In genomic region chr11:100980156-100980555, GRCh38 we compare ENCODE assay signal across 10 cellular contexts.
DNase-seq lines count a peak whose midpoint lies in the region; ATAC-seq and TF ChIP-seq lines count a peak whose summit lies in the region.
"Had no signal": no experiment of that assay in that cellular context is flagged by ENCODE, and none has a peak within 500 bp of the region (broad histone marks: within the 10 kb centered on the region; RNA-seq: fewer than 3 reads in every experiment).

No MANE protein-coding gene starts in this region.

- H3K27me3 Mint-ChIP-seq in nephron (ENCODE audit: low read depth): no peaks in the 10 kb centered on the region
- H3K27me3 Mint-ChIP-seq: activated naive CD4-positive, alpha-beta T cell treated with anti-CD3 and anti-CD28 coated beads, Interleukin-2, amount 50 U/mL, for 24 hours had no signal

- peak in 2 of 3 donors; percentile 26 to 47 for TF ChIP-seq CTCF in breast epithelium (IDR thresholded peaks at IDR 0.05)
- TF ChIP-seq CTCF in nephron (IDR thresholded peaks at IDR 0.05; ENCODE audit: unreplicated experiment in 3 of 3): peak; percentile 28 to 47 (median 36)
- no peak for TF ChIP-seq CTCF in omental fat pad (IDR thresholded peaks at IDR 0.05)

- DNase-seq in ELR (ENCODE audit: low read depth) (peak; percentile 10), MV-4-11 (lab: John Stamatoyannopoulos, UW) (peak; percentile 1), breast epithelium (ENCODE audit: low spot score in 2 of 2) (no peak), NCI-H2227 (lab: John Stamatoyannopoulos, UW; ENCODE audit: unreplicated experiment) (no peak), left colon (no peak), omental fat pad (ENCODE audit: low spot score) (no peak)
- DNase-seq: KG1 had no signal

- H3K36me3 ChIP-seq in breast epithelium: peaks cover 4% of the 10 kb centered on the region

- H3K9me3 Mint-ChIP-seq in nephron: no peaks in the 10 kb centered on the region

- ATAC-seq in activated CD4-positive, CD25-positive, alpha-beta regulatory T cell treated with anti-CD3 and anti-CD28 coated beads, Interleukin-2, amount 50 U/mL, for 24 hours: no peak
- ATAC-seq in left colon: no peak
- ATAC-seq in omental fat pad (ENCODE audit: low FRiP score): no peak

- peaks cover 60% of the 10 kb centered on the region for H3K36me3 Mint-ChIP-seq in nephron (ENCODE audit: low read depth)
- H3K36me3 Mint-ChIP-seq: activated naive CD4-positive, alpha-beta T cell treated with anti-CD3 and anti-CD28 coated beads, Interleukin-2, amount 50 U/mL, for 24 hours had no signal

- no peak for TF ChIP-seq POLR2A in breast epithelium (IDR thresholded peaks at IDR 0.05)

- H3K4me3 ChIP-seq in breast epithelium: no peak overlapping the region

- intact Hi-C loops in breast epithelium (cut with DNase I; ENCODE audit: low total_unique reads) (no loop called here), left colon (cut with DNase I, micrococcal nuclease) (no loop called here)

- H3K27me3 ChIP-seq in breast epithelium: no peaks in the 10 kb centered on the region

- H3K27ac Mint-ChIP-seq in nephron: no peak overlapping the region
- H3K27ac Mint-ChIP-seq: activated naive CD4-positive, alpha-beta T cell treated with anti-CD3 and anti-CD28 coated beads, Interleukin-2, amount 50 U/mL, for 24 hours had no signal

- no peaks in the 10 kb centered on the region for H3K9me3 ChIP-seq in breast epithelium

- no peaks in the 10 kb centered on the region for H3K4me1 ChIP-seq in breast epithelium

- H3K4me1 Mint-ChIP-seq in nephron: no peaks in the 10 kb centered on the region
- H3K4me1 Mint-ChIP-seq: activated naive CD4-positive, alpha-beta T cell treated with anti-CD3 and anti-CD28 coated beads, Interleukin-2, amount 50 U/mL, for 24 hours had no signal

- no peak overlapping the region for H3K4me3 Mint-ChIP-seq in nephron
- H3K4me3 Mint-ChIP-seq: activated naive CD4-positive, alpha-beta T cell treated with anti-CD3 and anti-CD28 coated beads, Interleukin-2, amount 50 U/mL, for 24 hours had no signal

- H3K27ac ChIP-seq in breast epithelium: no peak overlapping the region

Comparison
In these comparisons a context has a peak if more than half of its experiments do, and no peak if none do; other contexts are left out.
1. DNase-seq: peak in ELR (single experiment) and MV-4-11 (single experiment); none in breast epithelium (0 of 2), NCI-H2227 (single experiment), left colon (0 of 2) and omental fat pad (single experiment).
2. CTCF ChIP-seq: peak in breast epithelium (2 of 3) and nephron (3 of 3); none in omental fat pad (0 of 3).